23 cellular contexts compared by ENCODE assay signal in the genomic region with DNA sequence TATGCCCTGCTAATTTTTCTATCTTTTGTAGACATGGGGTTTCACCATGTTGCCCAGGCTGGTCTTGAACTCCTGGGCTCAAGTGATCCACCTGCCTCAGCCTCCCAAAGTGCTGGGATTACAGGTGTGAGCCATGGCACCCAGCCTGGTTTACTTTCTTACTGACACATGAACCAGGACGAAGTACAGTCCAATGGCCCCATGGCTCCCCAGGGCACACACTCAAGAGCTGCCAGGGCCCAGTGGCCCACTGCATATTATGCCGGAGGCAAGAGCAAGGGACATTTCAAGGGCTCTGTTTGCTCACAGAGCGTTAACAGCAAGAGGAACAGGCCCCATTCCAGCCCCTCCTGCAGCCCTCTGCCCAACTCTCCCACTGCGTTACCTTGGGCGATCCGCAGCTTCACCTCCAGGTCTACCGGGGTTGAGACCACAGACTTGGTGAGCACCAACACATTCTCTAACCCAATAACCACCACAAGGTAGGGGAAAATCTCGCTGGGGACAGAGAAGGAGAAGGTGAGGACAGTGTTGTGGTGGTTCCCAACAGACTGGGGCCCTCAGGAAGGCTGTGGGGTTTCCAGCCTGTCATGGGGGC. TPM values are rescaled to one million over a fixed set of nuclear protein-coding genes. Genes with fewer than 3 reads are reported as not detected.
A peak's percentile ranks its signal among the peaks of the same experiment; 100 is the strongest.
DNase-seq lines count a peak whose midpoint lies in the region; ATAC-seq and TF ChIP-seq lines count a peak whose summit lies in the region.
"Had no signal": no experiment of that assay in that cellular context is flagged by ENCODE, and none has a peak within 500 bp of the region (broad histone marks: within the 10 kb centered on the region; RNA-seq: fewer than 3 reads in every experiment).

No MANE protein-coding gene starts in this region.

- H3K27me3 Mint-ChIP-seq in activated naive CD4-positive, alpha-beta T cell treated with anti-CD3 and anti-CD28 coated beads, Interleukin-2, amount 50 U/mL, for 24 hours: no peaks in the 10 kb centered on the region
- H3K27me3 Mint-ChIP-seq in effector memory CD8-positive, alpha-beta T cell: no peaks in the 10 kb centered on the region
- H3K27me3 Mint-ChIP-seq in progenitor cell of endocrine pancreas: no peaks in the 10 kb centered on the region
- H3K27me3 Mint-ChIP-seq: B cell, IgD-negative memory B cell had no signal

- H3K27ac Mint-ChIP-seq in activated naive CD4-positive, alpha-beta T cell treated with anti-CD3 and anti-CD28 coated beads, Interleukin-2, amount 50 U/mL, for 24 hours: peak overlapping the region; percentile 38
- peak overlapping the region; percentile 57 to 67 for H3K27ac Mint-ChIP-seq in effector memory CD8-positive, alpha-beta T cell
- peak overlapping the region; percentile 62 for H3K27ac Mint-ChIP-seq in progenitor cell of endocrine pancreas

- peaks cover 18% of the 10 kb centered on the region for H3K4me1 Mint-ChIP-seq in activated naive CD4-positive, alpha-beta T cell treated with anti-CD3 and anti-CD28 coated beads, Interleukin-2, amount 50 U/mL, for 24 hours
- peaks cover 15 to 24% of the 10 kb centered on the region in 2 donors for H3K4me1 Mint-ChIP-seq in effector memory CD8-positive, alpha-beta T cell (ENCODE audit: low read depth in 2 of 2)
- peaks cover 9% of the 10 kb centered on the region for H3K4me1 Mint-ChIP-seq in progenitor cell of endocrine pancreas (ENCODE audit: low read depth)

- H3K36me3 Mint-ChIP-seq in activated naive CD4-positive, alpha-beta T cell treated with anti-CD3 and anti-CD28 coated beads, Interleukin-2, amount 50 U/mL, for 24 hours: peaks cover 5% of the 10 kb centered on the region
- peaks cover 9% of the 10 kb centered on the region for H3K36me3 Mint-ChIP-seq in effector memory CD8-positive, alpha-beta T cell (ENCODE audit: insufficient read depth)
- H3K36me3 Mint-ChIP-seq in progenitor cell of endocrine pancreas (ENCODE audit: insufficient read depth): peaks cover 8% of the 10 kb centered on the region

- in situ Hi-C loops in GM13977 (cut with MboI; ENCODE audit: low pct_unique_long_range_greater_than_20kb, low sequenced_read_pairs, unreplicated experiment): loop anchor here (10.0 to 25.0 kb wide), 2 partner anchors 51 to 364 kb away; a partner anchor contains a TSS

- ATAC-seq in effector memory CD8-positive, alpha-beta T cell (replicated peaks): no peak
- ATAC-seq: Panc1, WTC11 had no signal

- no peak for TF ChIP-seq CTCF in GM13977 (IDR thresholded peaks at IDR 0.05; ENCODE audit: extremely low read depth, insufficient read depth, missing control alignments)
- TF ChIP-seq CTCF in progenitor cell of endocrine pancreas (IDR thresholded peaks at IDR 0.05; ENCODE audit: unreplicated experiment): no peak

- no peak overlapping the region for H3K4me3 Mint-ChIP-seq in activated naive CD4-positive, alpha-beta T cell treated with anti-CD3 and anti-CD28 coated beads, Interleukin-2, amount 50 U/mL, for 24 hours
- H3K4me3 Mint-ChIP-seq in effector memory CD8-positive, alpha-beta T cell: no peak overlapping the region
- H3K4me3 Mint-ChIP-seq in progenitor cell of endocrine pancreas (ENCODE audit: low read depth): no peak overlapping the region
- H3K4me3 Mint-ChIP-seq: B cell, H9, IgD-negative memory B cell, WTC11 had no signal

- no peak for DNase-seq in activated naive CD4-positive, alpha-beta T cell treated with Interleukin-2 at 50 U/mL for 16 hours
- DNase-seq in GM13977 (ENCODE audit: low spot score) (peak; percentile 8), progenitor cell of endocrine pancreas (ENCODE audit: low spot score, unreplicated experiment) (no peak), NCI-H748 (lab: John Stamatoyannopoulos, UW; ENCODE audit: unreplicated experiment) (no peak), amniotic stem cell (lab: John Stamatoyannopoulos, UW) (no peak), NCI-H510A treated with DMSO at 0.1 percent for 48 hours (lab: John Stamatoyannopoulos, UW) (no peak)
- no peak for DNase-seq in effector memory CD8-positive, alpha-beta T cell
- DNase-seq: activated CD4-positive, alpha-beta T cell treated with anti-CD3 and anti-CD28 coated beads, Interleukin-2, amount 50 U/mL, for 4 hours; activated CD8-positive, alpha-beta memory T cell treated with anti-CD3 and anti-CD28 coated beads, Interleukin-2, amount 50 U/mL, for 4 hours; activated effector memory CD4-positive, alpha-beta T cell treated with anti-CD3 and anti-CD28 coated beads, Interleukin-2, amount 50 U/mL, for 16 hours; DMS53; H9; NCI-H1092; NCI-H1930; NCI-H526 treated with DMSO at 0.1 percent for 48 hours; sigmoid colon; stimulated activated CD4-positive, alpha-beta T cell treated with anti-CD3 and anti-CD28 coated beads, Interleukin-4, amount 100 ng/mL, for 4 hours; stimulated activated naive CD4-positive, alpha-beta T cell had no signal

- H3K9me3 Mint-ChIP-seq in activated naive CD4-positive, alpha-beta T cell treated with anti-CD3 and anti-CD28 coated beads, Interleukin-2, amount 50 U/mL, for 24 hours: no peaks in the 10 kb centered on the region
- no peaks in the 10 kb centered on the region for H3K9me3 Mint-ChIP-seq in effector memory CD8-positive, alpha-beta T cell
- H3K9me3 Mint-ChIP-seq in progenitor cell of endocrine pancreas (ENCODE audit: low read depth): no peaks in the 10 kb centered on the region
- H3K9me3 Mint-ChIP-seq: H9, IgD-negative memory B cell, WTC11 had no signal

RNA-seq across cellular contexts. Expression of a gene that starts 42.8 kb away (rescaled TPM):
- total RNA-seq in progenitor cell of endocrine pancreas: 68.7 and 71.4 TPM in 2 replicates

RNA-seq across cellular contexts. Expression of a gene that starts 52.1 kb away (rescaled TPM):
- total RNA-seq in progenitor cell of endocrine pancreas: 140 TPM in 2 replicates
